Comparison of ENCODE assay signal across 25 cellular contexts in genomic region chr11:34948721-34949120, GRCh38. TPM values are rescaled to one million over a fixed set of nuclear protein-coding genes. Genes with fewer than 3 reads are reported as not detected.
A peak's percentile ranks its signal among the peaks of the same experiment; 100 is the strongest.
DNase-seq lines count a peak whose midpoint lies in the region; ATAC-seq, FAIRE-seq and TF ChIP-seq lines count a peak whose summit lies in the region.
"Had no signal": no experiment of that assay in that cellular context is flagged by ENCODE, and none has a peak within 500 bp of the region (broad histone marks: within the 10 kb centered on the region; RNA-seq: fewer than 3 reads in every experiment).

No MANE protein-coding gene starts in this region.

- DNase-seq in AG20443 (ENCODE audit: low spot score): peak; percentile 47
- peak; percentile 41 for DNase-seq in LNCaP clone FGC (ENCODE audit: low read depth)
- peak; percentile 18 for DNase-seq in choroid plexus epithelial cell (ENCODE audit: low read depth)
- DNase-seq in right lobe of liver: no peak
- no peak for DNase-seq in H54 (ENCODE audit: insufficient read length, low spot score)
- no peak for DNase-seq in NCI-H524 (lab: John Stamatoyannopoulos, UW)
- no peak for DNase-seq in activated CD4-positive, alpha-beta T cell treated with anti-CD3 and anti-CD28 coated beads for 4 hours
- DNase-seq: activated CD4-positive, alpha-beta T cell treated with anti-CD3 and anti-CD28 coated beads, Interleukin-2, amount 10 ng/mL, durations not matched to agents 7 days and 5 days; AML-193; brain microvascular endothelial cell; colonic mucosa; DMS79 treated with DMSO at 0.1 percent for 48 hours; Karpas-422; mucosa of descending colon; NCI-H1048; NCI-H187 treated with DMSO at 0.1 percent for 48 hours; NCI-H345; Peyer's patch; small intestine; stimulated activated CD4-positive, alpha-beta T cell treated with anti-CD3 and anti-CD28 coated beads, Interleukin-2, amount 100 ng/mL, for 24 hours; T-helper 2 cell had no signal

- H3K4me3 ChIP-seq in LNCaP clone FGC (ENCODE audit: low read depth, low read length) (no peak overlapping the region), choroid plexus epithelial cell (ENCODE audit: low read depth, low read length) (no peak overlapping the region), right lobe of liver (no peak overlapping the region)
- H3K4me3 ChIP-seq: colonic mucosa, mucosa of descending colon, Peyer's patch, vagina had no signal

- no peak for TF ChIP-seq CTCF in LNCaP clone FGC (IDR thresholded peaks at IDR 0.05; ENCODE audit: control insufficient read depth, extremely low read depth, insufficient read depth)
- no peak for TF ChIP-seq CTCF in choroid plexus epithelial cell (conservative IDR thresholded peaks at IDR 0.05; ENCODE audit: low read depth, low read length)
- TF ChIP-seq CTCF in right lobe of liver (IDR thresholded peaks at IDR 0.05): no peak

- H3K27ac ChIP-seq in right lobe of liver: peak overlapping the region in 1 of 3 donors; percentile 1
- H3K27ac ChIP-seq: brain microvascular endothelial cell, colonic mucosa, Peyer's patch had no signal

- no peak for FAIRE-seq in H54 (lab: Jason Lieb, UNC)
- FAIRE-seq: GM19239, small intestine had no signal

- ATAC-seq in right lobe of liver: peak in 3 of 4 donors; percentile 48 to 77 (median 70)
- ATAC-seq: activated T-helper 17 cell treated with anti-CD3 and anti-CD28 coated beads, Interleukin-2, amount 50 U/mL, for 72 hours; mucosa of descending colon; stimulated activated effector memory CD8-positive, alpha-beta T cell treated with anti-CD3 and anti-CD28 coated beads, Interleukin-12 subunit alpha, Interleukin-12 subunit beta, amount 100 ng/mL, for 72 hours had no signal

- intact Hi-C loops in right lobe of liver (cut with DNase I): no loop called here

- H3K4me1 ChIP-seq in right lobe of liver: no peaks in the 10 kb centered on the region
- H3K4me1 ChIP-seq: colonic mucosa, Peyer's patch had no signal

- H3K9me3 ChIP-seq in right lobe of liver: no peaks in the 10 kb centered on the region
- H3K9me3 ChIP-seq: colonic mucosa, mucosa of descending colon, vagina had no signal

- no peaks in the 10 kb centered on the region for H3K36me3 ChIP-seq in right lobe of liver
- H3K36me3 ChIP-seq: brain microvascular endothelial cell, colonic mucosa, Peyer's patch had no signal

- no peaks in the 10 kb centered on the region for H3K27me3 ChIP-seq in right lobe of liver
- H3K27me3 ChIP-seq: brain microvascular endothelial cell, colonic mucosa, Peyer's patch, vagina had no signal

- TF ChIP-seq POLR2A in right lobe of liver (IDR thresholded peaks at IDR 0.05) (no peak), H54 (IDR thresholded peaks at IDR 0.05; ENCODE audit: low read depth, low read length) (no peak)

RNA-seq across cellular contexts. Expression of gene PDHX, which starts 32.3 kb away (rescaled TPM):
- total RNA-seq in right lobe of liver: 10 to 100 TPM; 21.3 to 31.3 (median 28.8) TPM

RNA-seq across cellular contexts. Expression of gene APIP, which starts 32.5 kb away (rescaled TPM):
- 10 to 100 TPM in 5 of 6 experiments, 1 to 10 TPM in 1; 9.4 to 19.7 (median 14.5) TPM for total RNA-seq in right lobe of liver

Comparison
In these comparisons a context has a peak if more than half of its experiments do, and no peak if none do; other contexts are left out.
1. DNase-seq: peak in AG20443 (single experiment), LNCaP clone FGC (single experiment) and choroid plexus epithelial cell (single experiment); none in right lobe of liver (0 of 3), H54 (single experiment), NCI-H524 (0 of 2) and activated CD4-positive, alpha-beta T cell treated with anti-CD3 and anti-CD28 coated beads for 4 hours (0 of 2).